23 cellular contexts compared by ENCODE assay signal in genomic region chr19:813359-814107, GRCh38. TPM values are rescaled to one million over a fixed set of nuclear protein-coding genes. Genes with fewer than 3 reads are reported as not detected.
DNase-seq lines count a peak whose midpoint lies in the region; ATAC-seq and TF ChIP-seq lines count a peak whose summit lies in the region.
"Had no signal": no experiment of that assay in that cellular context is flagged by ENCODE, and none has a peak within 500 bp of the region (broad histone marks: within the 10 kb centered on the region; RNA-seq: fewer than 3 reads in every experiment).

No MANE protein-coding gene starts in this region.

- intact Hi-C loops in IMR-90 (cut with micrococcal nuclease): no loop called here
- intact Hi-C loops in posterior vena cava (cut with DNase I): no loop called here

- TF ChIP-seq CTCF in IMR-90 (conservative IDR thresholded peaks at IDR 0.05; ENCODE audit: low read depth, low read length): no peak

- H3K4me3 Mint-ChIP-seq in activated naive CD4-positive, alpha-beta T cell treated with anti-CD3 and anti-CD28 coated beads, Interleukin-2, amount 10 ng/mL, durations not matched to agents 7 days and 5 days: no peak overlapping the region
- no peak overlapping the region for H3K4me3 Mint-ChIP-seq in stimulated activated naive B cell treated with anti-CD40 and anti-IgM and Interleukin-4, amounts not matched to agents 10 μg/mL and 1 μg/mL and 100 μg/mL, for 72 hours
- H3K4me3 Mint-ChIP-seq: neural progenitor cell had no signal

- no peak overlapping the region for H4K5ac ChIP-seq in IMR-90 (ENCODE audit: low read depth, low read length)

- no peaks in the 10 kb centered on the region for H3K4me1 Mint-ChIP-seq in activated naive CD4-positive, alpha-beta T cell treated with anti-CD3 and anti-CD28 coated beads, Interleukin-2, amount 10 ng/mL, durations not matched to agents 7 days and 5 days
- H3K4me1 Mint-ChIP-seq in stimulated activated naive B cell treated with anti-CD40 and anti-IgM and Interleukin-4, amounts not matched to agents 10 μg/mL and 1 μg/mL and 100 μg/mL, for 72 hours: peaks cover 0 to 9% of the 10 kb centered on the region in 2 donors

- CTCF ChIA-PET in activated naive CD4-positive, alpha-beta T cell treated with anti-CD3 and anti-CD28 coated beads, Interleukin-2, amount 10 ng/mL, durations not matched to agents 7 days and 5 days (lab: Charles Lee): no interaction called here
- CTCF ChIA-PET in IMR-90 (lab: Yijun Ruan, JAX): no interaction called here

- POLR2A ChIA-PET in IMR-90 (lab: Charles Lee; ENCODE audit: unreplicated experiment): no interaction called here

- H2BK120ac ChIP-seq in IMR-90 (ENCODE audit: low read depth, low read length): no peak overlapping the region

- no peak for TF ChIP-seq POLR2A in IMR-90 (IDR thresholded peaks at IDR 0.05; ENCODE audit: low read depth, low read length)

- no peak overlapping the region for H2BK20ac ChIP-seq in IMR-90 (ENCODE audit: low read depth, low read length)

- H2BK5ac ChIP-seq in IMR-90 (ENCODE audit: low read depth, low read length, poor library complexity, severe bottlenecking): no peak overlapping the region

- no peak overlapping the region for H3K4me2 ChIP-seq in IMR-90 (ENCODE audit: low read depth, low read length)
- H3K4me2 ChIP-seq: neural progenitor cell had no signal

- no peak overlapping the region for H3K9ac ChIP-seq in IMR-90 (ENCODE audit: low read depth, low read length)
- H3K9ac ChIP-seq: neural progenitor cell had no signal

- no peaks in the 10 kb centered on the region for H3K9me3 ChIP-seq in IMR-90 (ENCODE audit: control insufficient read depth, insufficient read depth, low read length)
- H3K9me3 ChIP-seq: SJCRH30 had no signal

- H3K18ac ChIP-seq in IMR-90 (ENCODE audit: low read depth, low read length): no peak overlapping the region

- H2AFZ ChIP-seq in IMR-90 (replicated peaks; ENCODE audit: low read length, poor library complexity): no peak overlapping the region
- H2AFZ ChIP-seq: neural progenitor cell had no signal

- H4K91ac ChIP-seq in IMR-90 (ENCODE audit: insufficient read depth, low read depth, low read length): no peak overlapping the region

- no peak overlapping the region for H3K14ac ChIP-seq in IMR-90 (replicated peaks; ENCODE audit: low read depth, low read length)

- BruUV-seq in IMR-90 (replicated peaks; lab: Mats Ljungman, UMichigan): no TSS peak

- H3K27ac ChIP-seq in IMR-90 (ENCODE audit: insufficient read depth, low read length): no peak overlapping the region
- H3K27ac ChIP-seq: neural progenitor cell, SJCRH30 had no signal

- H4K8ac ChIP-seq in IMR-90 (ENCODE audit: low read depth in 2 of 2, low read length in 2 of 2): no peak overlapping the region

- no peak overlapping the region for H3K4me3 ChIP-seq in IMR-90 (ENCODE audit: insufficient read depth, low read depth, low read length)
- H3K4me3 ChIP-seq: neural progenitor cell, SJCRH30 had no signal

- H3K27me3 ChIP-seq in IMR-90 (ENCODE audit: control insufficient read depth, insufficient read depth, low read length): no peaks in the 10 kb centered on the region
- H3K27me3 ChIP-seq: neural progenitor cell, SJCRH30 had no signal

- no peak overlapping the region for H2AK5ac ChIP-seq in IMR-90 (ENCODE audit: low read depth, low read length)

- H3K36me3 Mint-ChIP-seq in activated naive CD4-positive, alpha-beta T cell treated with anti-CD3 and anti-CD28 coated beads, Interleukin-2, amount 50 U/mL, for 72 hours: peaks cover 0 to 31% of the 10 kb centered on the region in 2 donors
- H3K36me3 Mint-ChIP-seq in activated naive CD4-positive, alpha-beta T cell treated with anti-CD3 and anti-CD28 coated beads, Interleukin-2, amount 10 ng/mL, durations not matched to agents 7 days and 5 days: peaks cover 38% of the 10 kb centered on the region
- H3K36me3 Mint-ChIP-seq in stimulated activated naive B cell treated with anti-CD40 and anti-IgM and Interleukin-4, amounts not matched to agents 10 μg/mL and 1 μg/mL and 100 μg/mL, for 72 hours: peaks cover 45 to 57% of the 10 kb centered on the region in 2 donors

- 95% methylated on average over 44 of the region's 67 CpGs; no CpG with 5 or more reads in 1 of the 2 experiments for WGBS in IMR-90 (ENCODE audit: extremely low coverage in 2 of 2, insufficient read length in 1 of 2), 2 experiments

- no peaks in the 10 kb centered on the region for H3K4me1 ChIP-seq in IMR-90 (ENCODE audit: control insufficient read depth, insufficient read depth, low read length)
- H3K4me1 ChIP-seq: neural progenitor cell, SJCRH30 had no signal

- H4K20me1 ChIP-seq in IMR-90 (ENCODE audit: insufficient read depth, low read length): peaks cover 41% of the 10 kb centered on the region

- H3K27ac Mint-ChIP-seq in activated naive CD4-positive, alpha-beta T cell treated with anti-CD3 and anti-CD28 coated beads, Interleukin-2, amount 50 U/mL, for 72 hours: peak overlapping the region; percentile 50 to 82
- H3K27ac Mint-ChIP-seq in activated naive CD4-positive, alpha-beta T cell treated with anti-CD3 and anti-CD28 coated beads, Interleukin-2, amount 10 ng/mL, durations not matched to agents 7 days and 5 days: no peak overlapping the region
- peak overlapping the region; percentile 87 for H3K27ac Mint-ChIP-seq in stimulated activated naive B cell treated with anti-CD40 and anti-IgM and Interleukin-4, amounts not matched to agents 10 μg/mL and 1 μg/mL and 100 μg/mL, for 72 hours
- H3K27ac Mint-ChIP-seq: neural progenitor cell had no signal

- ATAC-seq in activated naive CD4-positive, alpha-beta T cell treated with anti-CD3 and anti-CD28 coated beads, Interleukin-2, amount 50 U/mL, for 72 hours: peak in 1 of 2 donors; percentile 5
- ATAC-seq in IMR-90 (ENCODE audit: low read depth): no peak; the same call in 1 of the 2 replicates
- ATAC-seq in stimulated activated naive B cell treated with anti-CD40 and anti-IgM and Interleukin-4, amounts not matched to agents 10 μg/mL and 1 μg/mL and 100 μg/mL, for 72 hours (replicated peaks): peak; percentile 4 to 17
- ATAC-seq: activated CD4-positive, CD25-positive, alpha-beta regulatory T cell treated with anti-CD3 and anti-CD28 coated beads, Interleukin-2, amount 50 U/mL, for 24 hours had no signal

- peaks cover 8 to 19% of the 10 kb centered on the region in 2 experiments for H3K79me1 ChIP-seq in IMR-90 (ENCODE audit: low read depth in 1 of 2, low read length in 2 of 2)

- H3K9me3 Mint-ChIP-seq in activated naive CD4-positive, alpha-beta T cell treated with anti-CD3 and anti-CD28 coated beads, Interleukin-2, amount 50 U/mL, for 72 hours: peaks cover 5 to 14% of the 10 kb centered on the region in 2 donors
- no peaks in the 10 kb centered on the region for H3K9me3 Mint-ChIP-seq in activated naive CD4-positive, alpha-beta T cell treated with anti-CD3 and anti-CD28 coated beads, Interleukin-2, amount 10 ng/mL, durations not matched to agents 7 days and 5 days
- H3K9me3 Mint-ChIP-seq in stimulated activated naive B cell treated with anti-CD40 and anti-IgM and Interleukin-4, amounts not matched to agents 10 μg/mL and 1 μg/mL and 100 μg/mL, for 72 hours: peaks cover 10 to 14% of the 10 kb centered on the region in 2 donors

- H3K23ac ChIP-seq in IMR-90 (ENCODE audit: low read depth, low read length): no peak overlapping the region

- H3K9me1 ChIP-seq in IMR-90 (ENCODE audit: insufficient read depth, low read length): no peaks in the 10 kb centered on the region

- no peak overlapping the region for H2BK15ac ChIP-seq in IMR-90 (ENCODE audit: low read depth, low read length)

- no peaks in the 10 kb centered on the region for H3K27me3 Mint-ChIP-seq in activated naive CD4-positive, alpha-beta T cell treated with anti-CD3 and anti-CD28 coated beads, Interleukin-2, amount 10 ng/mL, durations not matched to agents 7 days and 5 days
- H3K27me3 Mint-ChIP-seq in stimulated activated naive B cell treated with anti-CD40 and anti-IgM and Interleukin-4, amounts not matched to agents 10 μg/mL and 1 μg/mL and 100 μg/mL, for 72 hours: no peaks in the 10 kb centered on the region
- H3K27me3 Mint-ChIP-seq: effector memory CD8-positive, alpha-beta T cell had no signal

- DNase-seq in activated naive CD4-positive, alpha-beta T cell treated with anti-CD3 and anti-CD28 coated beads, Interleukin-2, amount 50 U/mL, for 72 hours (ENCODE audit: low spot score in 2 of 2): no peak
- DNase-seq in activated naive CD4-positive, alpha-beta T cell treated with anti-CD3 and anti-CD28 coated beads, Interleukin-2, amount 10 ng/mL, durations not matched to agents 7 days and 5 days: no peak
- no peak for DNase-seq in IMR-90
- peak; percentile 23 for DNase-seq in epidermal melanocyte (ENCODE audit: insufficient read length, low spot score)
- DNase-seq in stimulated activated naive B cell treated with anti-CD40 and anti-IgM and Interleukin-4, amounts not matched to agents 10 μg/mL and 1 μg/mL and 100 μg/mL, for 72 hours: no peak
- DNase-seq in T-helper 9 cell: no peak
- DNase-seq in ACHN: no peak
- no peak for DNase-seq in posterior vena cava (ENCODE audit: low spot score)
- DNase-seq: anterior cingulate cortex; effector memory CD8-positive, alpha-beta T cell; hippocampal formation; KG1; midbrain; NCI-H2081; NCI-H510A; SJCRH30 had no signal

- H3K56ac ChIP-seq in IMR-90 (ENCODE audit: extremely low read depth, insufficient read depth, low read length): no peak overlapping the region

- in situ Hi-C loops in IMR-90 (cut with MboI; ENCODE audit: low sequenced_read_pairs): no loop called here
- in situ Hi-C loops in ACHN (cut with HindIII; ENCODE audit: low pct_ligation_motif_present, low pct_unique_long_range_greater_than_20kb, low sequenced_read_pairs): no loop called here

- no peak for TF ChIP-seq RAD21 in IMR-90 (IDR thresholded peaks at IDR 0.05; ENCODE audit: low read length)

- dilution Hi-C loops in IMR-90 (cut with HindIII; ENCODE audit: low sequenced_read_pairs, unreplicated experiment): no loop called here

- H2AK9ac ChIP-seq in IMR-90 (replicated peaks; ENCODE audit: low read depth, low read length, poor library complexity): no peak overlapping the region

- peaks cover 60% of the 10 kb centered on the region for H3K36me3 ChIP-seq in IMR-90 (ENCODE audit: control insufficient read depth, insufficient read depth, low read length)

- H3K4ac ChIP-seq in IMR-90 (ENCODE audit: low read depth, low read length): no peak overlapping the region

RNA-seq across cellular contexts. Expression of gene PLPPR3, which starts 8.2 kb away (rescaled TPM):
- total RNA-seq in activated naive CD4-positive, alpha-beta T cell treated with anti-CD3 and anti-CD28 coated beads, Interleukin-2, amount 50 U/mL, for 72 hours: not detected
- total RNA-seq in IMR-90 (2012; rRNA removed) (0.36 and 0.56 TPM in 2 replicates), posterior vena cava (not detected)
- polyA plus RNA-seq in IMR-90 (2012; rRNA removed): 1.2 and 2.0 TPM in 2 replicates
- polyA plus RNA-seq in IMR-90 (2012; cell fraction: cytosol; rRNA removed): 1.0 and 4.3 TPM in 2 replicates
- 1.4 and 3.6 TPM in 2 replicates for polyA plus RNA-seq in IMR-90 (2012; cell fraction: nucleus; rRNA removed; ENCODE audit: low replicate concordance)
- total RNA-seq: SJCRH30; T-helper 2 cell treated with Interferon-gamma antibody and Interleukin-4, amounts not matched to agents 100 ng/mL and 5 ng/mL, for 36 hours; ureter had no signal

RNA-seq across cellular contexts. Expression of gene AZU1, which starts 14.1 kb away (rescaled TPM):
- not detected for total RNA-seq in activated naive CD4-positive, alpha-beta T cell treated with anti-CD3 and anti-CD28 coated beads, Interleukin-2, amount 50 U/mL, for 72 hours
- not detected in 2 replicates for total RNA-seq in IMR-90 (2012; rRNA removed)
- 0.12 TPM in 1 of 2 replicates, not detected in the other for polyA plus RNA-seq in IMR-90 (2012; rRNA removed)
- polyA plus RNA-seq in IMR-90 (2012; cell fraction: cytosol; rRNA removed): 0.04 TPM in 1 of 2 replicates, not detected in the other
- polyA plus RNA-seq in IMR-90 (2012; cell fraction: nucleus; rRNA removed; ENCODE audit: low replicate concordance): 2.3 and 4.0 TPM in 2 replicates
- total RNA-seq in posterior vena cava: under 1 TPM in 1 of 2 donors, not detected in 1; 0.29 TPM
- total RNA-seq: kidney epithelial cell; renal cortical epithelial cell; SJCRH30; T-helper 2 cell treated with Interferon-gamma antibody and Interleukin-4, amounts not matched to agents 100 ng/mL and 5 ng/mL, for 36 hours; ureter had no signal

RNA-seq across cellular contexts. Expression of gene PTBP1, which starts 16.3 kb away (rescaled TPM):
- total RNA-seq in activated naive CD4-positive, alpha-beta T cell treated with anti-CD3 and anti-CD28 coated beads, Interleukin-2, amount 50 U/mL, for 72 hours: 100 to 1,000 TPM; 485 to 591 TPM
- 95.5 and 146 TPM in 2 replicates for total RNA-seq in IMR-90 (2012; rRNA removed)
- polyA plus RNA-seq in IMR-90 (2012; rRNA removed): 269 and 483 TPM in 2 replicates
- polyA plus RNA-seq in IMR-90 (2012; cell fraction: cytosol; rRNA removed): 96.3 and 257 TPM in 2 replicates
- polyA plus RNA-seq in IMR-90 (2012; cell fraction: nucleus; rRNA removed; ENCODE audit: low replicate concordance): 324 and 629 TPM in 2 replicates
- total RNA-seq in posterior vena cava: 100 to 1,000 TPM; 151 to 168 TPM

RNA-seq across cellular contexts. Expression of gene PRTN3, which starts 27.3 kb away (rescaled TPM):
- not detected for total RNA-seq in activated naive CD4-positive, alpha-beta T cell treated with anti-CD3 and anti-CD28 coated beads, Interleukin-2, amount 50 U/mL, for 72 hours
- not detected in 2 replicates for total RNA-seq in IMR-90 (2012; rRNA removed)
- not detected in 2 replicates for polyA plus RNA-seq in IMR-90 (2012; rRNA removed)
- not detected in 2 replicates for polyA plus RNA-seq in IMR-90 (2012; cell fraction: cytosol; rRNA removed)
- polyA plus RNA-seq in IMR-90 (2012; cell fraction: nucleus; rRNA removed; ENCODE audit: low replicate concordance): not detected in 2 replicates
- total RNA-seq in posterior vena cava: under 1 TPM in 1 of 2 donors, not detected in 1; 0.38 TPM
- total RNA-seq: kidney epithelial cell; renal cortical epithelial cell; SJCRH30; T-helper 2 cell treated with Interferon-gamma antibody and Interleukin-4, amounts not matched to agents 100 ng/mL and 5 ng/mL, for 36 hours; ureter had no signal

RNA-seq across cellular contexts. Expression of gene ELANE, which starts 38.6 kb away (rescaled TPM):
- not detected for total RNA-seq in activated naive CD4-positive, alpha-beta T cell treated with anti-CD3 and anti-CD28 coated beads, Interleukin-2, amount 50 U/mL, for 72 hours
- not detected in 2 replicates for total RNA-seq in IMR-90 (2012; rRNA removed)
- 0.24 and 0.27 TPM in 2 replicates for polyA plus RNA-seq in IMR-90 (2012; rRNA removed)
- 0.10 and 0.21 TPM in 2 replicates for polyA plus RNA-seq in IMR-90 (2012; cell fraction: cytosol; rRNA removed)
- polyA plus RNA-seq in IMR-90 (2012; cell fraction: nucleus; rRNA removed; ENCODE audit: low replicate concordance): 1.5 and 1.6 TPM in 2 replicates
- total RNA-seq in posterior vena cava: 1 to 10 TPM in 1 of 2 donors, under 1 TPM in 1; 0.33 to 2.2 TPM
- total RNA-seq: H7; renal cortical epithelial cell; SJCRH30; T-helper 2 cell treated with Interferon-gamma antibody and Interleukin-4, amounts not matched to agents 100 ng/mL and 5 ng/mL, for 36 hours had no signal
